1 cellular context compared by ENCODE assay signal in the genomic region with DNA sequence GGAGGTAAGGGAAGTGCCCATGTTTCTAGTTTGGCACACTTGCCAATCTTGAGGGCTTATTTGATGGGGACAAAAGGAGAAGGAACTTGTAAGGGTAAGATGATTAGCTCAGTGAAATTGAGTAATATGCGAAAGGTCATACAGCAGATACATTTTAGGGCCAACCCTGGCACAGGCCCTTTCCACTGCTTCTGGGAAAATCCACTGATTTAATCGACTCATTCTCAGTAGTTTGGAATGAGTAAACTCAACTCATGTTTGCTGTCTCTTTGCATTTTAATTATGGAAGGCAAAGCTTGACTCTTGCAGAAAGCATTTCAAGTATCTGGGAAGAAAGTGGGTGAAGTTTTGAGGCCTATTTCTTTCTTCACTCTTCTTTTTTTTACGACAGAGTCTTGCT.
TF ChIP-seq lines count a peak whose summit lies in the region.

No MANE protein-coding gene starts in this region.

TF ChIP-seq in GM12878, 131 proteins besides CTCF, POLR2A, EP300 and RAD21 (continued from another document):
- TF ChIP-seq IRF5 (IDR thresholded peaks at IDR 0.05; ENCODE audit: borderline replicate concordance) = no peak
- TF ChIP-seq SP1 (IDR thresholded peaks at IDR 0.05; ENCODE audit: low read depth, low read length) = no peak
- TF ChIP-seq, protein P1, sequence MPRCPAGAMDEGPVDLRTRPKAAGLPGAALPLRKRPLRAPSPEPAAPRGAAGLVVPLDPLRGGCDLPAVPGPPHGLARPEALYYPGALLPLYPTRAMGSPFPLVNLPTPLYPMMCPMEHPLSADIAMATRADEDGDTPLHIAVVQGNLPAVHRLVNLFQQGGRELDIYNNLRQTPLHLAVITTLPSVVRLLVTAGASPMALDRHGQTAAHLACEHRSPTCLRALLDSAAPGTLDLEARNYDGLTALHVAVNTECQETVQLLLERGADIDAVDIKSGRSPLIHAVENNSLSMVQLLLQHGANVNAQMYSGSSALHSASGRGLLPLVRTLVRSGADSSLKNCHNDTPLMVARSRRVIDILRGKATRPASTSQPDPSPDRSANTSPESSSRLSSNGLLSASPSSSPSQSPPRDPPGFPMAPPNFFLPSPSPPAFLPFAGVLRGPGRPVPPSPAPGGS (IDR thresholded peaks at IDR 0.05; ENCODE audit: borderline replicate concordance, insufficient read depth, low read depth, low read length, poor library complexity, severe bottlenecking) = peak; percentile 43
